ENCODE assay signal across 15 cellular contexts in genomic region chr4:125428832-125429231, GRCh38.
A peak's percentile ranks its signal among the peaks of the same experiment; 100 is the strongest.
DNase-seq lines count a peak whose midpoint lies in the region; ATAC-seq and TF ChIP-seq lines count a peak whose summit lies in the region.
"Had no signal": no experiment of that assay in that cellular context is flagged by ENCODE, and none has a peak within 500 bp of the region (broad histone marks: within the 10 kb centered on the region; RNA-seq: fewer than 3 reads in every experiment).

No MANE protein-coding gene starts in this region.

- H3K27me3 ChIP-seq in BE2C: no peaks in the 10 kb centered on the region
- no peaks in the 10 kb centered on the region for H3K27me3 ChIP-seq in osteoblast (ENCODE audit: insufficient read depth, low read length)
- H3K27me3 ChIP-seq: BLaER1 treated with 17β-estradiol and CSF1 and Interleukin-3, amounts not matched to agents 10 nM and 100 nM had no signal

- no peak for ATAC-seq in HG02938 (IDR thresholded peaks at IDR 0.05; ENCODE audit: unreplicated experiment)
- ATAC-seq: CD8-positive, alpha-beta T cell had no signal

- no peak overlapping the region for H2AFZ ChIP-seq in osteoblast (ENCODE audit: low read length)

- no peak for TF ChIP-seq CTCF in BE2C (IDR thresholded peaks at IDR 0.05; ENCODE audit: low read depth, low read length)
- no peak for TF ChIP-seq CTCF in osteoblast (IDR thresholded peaks at IDR 0.05; ENCODE audit: extremely low read depth, low read depth, low read length)

- H3K27ac ChIP-seq in osteoblast (ENCODE audit: low read depth, low read length): no peak overlapping the region
- H3K27ac ChIP-seq: BLaER1 treated with 17β-estradiol and CSF1 and Interleukin-3, amounts not matched to agents 10 nM and 100 nM; C4-2B had no signal

- no peaks in the 10 kb centered on the region for H3K79me2 ChIP-seq in osteoblast (ENCODE audit: insufficient read depth, low read length)

- H3K9me3 ChIP-seq in BE2C (no peaks in the 10 kb centered on the region), osteoblast (ENCODE audit: low read depth, low read length) (no peaks in the 10 kb centered on the region)
- H3K9me3 ChIP-seq: Caco-2 had no signal

- H3K4me1 ChIP-seq in BE2C (peaks cover 24% of the 10 kb centered on the region), osteoblast (ENCODE audit: insufficient read depth, low read length) (peaks cover 11% of the 10 kb centered on the region)
- H3K4me1 ChIP-seq: Caco-2 had no signal

- no peaks in the 10 kb centered on the region for H3K36me3 ChIP-seq in BE2C
- no peaks in the 10 kb centered on the region for H3K36me3 ChIP-seq in osteoblast (ENCODE audit: insufficient read depth, low read length)
- H3K36me3 ChIP-seq: BLaER1 treated with 17β-estradiol and CSF1 and Interleukin-3, amounts not matched to agents 10 nM and 100 nM had no signal

- H3K4me3 ChIP-seq in BE2C (ENCODE audit: low read depth, low read length): no peak overlapping the region
- H3K4me3 ChIP-seq in osteoblast (ENCODE audit: insufficient read depth, low read length): no peak overlapping the region
- H3K4me3 ChIP-seq: BLaER1 treated with 17β-estradiol and CSF1 and Interleukin-3, amounts not matched to agents 10 nM and 100 nM had no signal

- DNase-seq in BE2C: peak; percentile 28
- peak; percentile 34 for DNase-seq in SK-N-DZ (ENCODE audit: low spot score)
- peak; percentile 7 for DNase-seq in fibroblast of gingiva (ENCODE audit: low read depth)
- no peak for DNase-seq in osteoblast (ENCODE audit: insufficient read length, low spot score, missing footprints)
- DNase-seq: 8988T; ACHN; Caco-2; Calu3; CD4-positive, alpha-beta T cell; CD8-positive, alpha-beta T cell; DMS79 treated with DMSO at 0.1 percent for 48 hours; GF-D8 had no signal

- H3K4me2 ChIP-seq in osteoblast (ENCODE audit: insufficient read depth, low read length): no peak overlapping the region
- H3K4me2 ChIP-seq: BLaER1 treated with 17β-estradiol and CSF1 and Interleukin-3, amounts not matched to agents 10 nM and 100 nM had no signal

- H4K20me1 ChIP-seq in osteoblast (ENCODE audit: insufficient read depth, low read length): no peaks in the 10 kb centered on the region
- H4K20me1 ChIP-seq: BLaER1 treated with 17β-estradiol and CSF1 and Interleukin-3, amounts not matched to agents 10 nM and 100 nM had no signal
